Comparison of ENCODE assay signal across 11 cellular contexts in the genomic region with DNA sequence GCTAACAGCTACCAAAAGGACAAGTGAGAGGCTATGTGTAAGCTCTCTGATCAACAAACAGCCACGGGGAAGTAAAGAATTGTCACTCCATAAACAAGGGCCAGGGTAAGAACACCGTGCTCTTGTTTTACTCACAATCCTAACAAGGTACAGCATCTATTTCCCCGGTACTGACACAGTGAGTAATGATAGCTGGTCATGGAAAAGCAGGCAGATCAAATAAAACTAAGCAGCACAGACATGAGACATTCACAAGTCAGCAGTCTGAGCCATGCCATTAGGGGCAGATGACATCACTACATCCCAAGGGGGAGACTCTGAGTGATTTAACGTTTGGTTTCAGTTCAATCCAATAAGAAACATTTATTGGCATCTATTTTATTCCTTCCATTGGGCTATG. TPM values are rescaled to one million over a fixed set of nuclear protein-coding genes. Genes with fewer than 3 reads are reported as not detected.
DNase-seq lines count a peak whose midpoint lies in the region; ATAC-seq lines count a peak whose summit lies in the region.
"Had no signal": no experiment of that assay in that cellular context is flagged by ENCODE, and none has a peak within 500 bp of the region (broad histone marks: within the 10 kb centered on the region; RNA-seq: fewer than 3 reads in every experiment).

No MANE protein-coding gene starts in this region.

- H3K4me1 Mint-ChIP-seq in activated CD4-positive, alpha-beta T cell treated with anti-CD3 and anti-CD28 coated beads for 36 hours, result peaks cover 22% of the 10 kb centered on the region

- POLR2A ChIA-PET in activated CD4-positive, alpha-beta T cell treated with anti-CD3 and anti-CD28 coated beads for 36 hours (lab: Charles Lee), result no interaction called here

- H3K9me3 Mint-ChIP-seq in activated CD4-positive, alpha-beta T cell treated with anti-CD3 and anti-CD28 coated beads for 36 hours (ENCODE audit: low read depth), result no peaks in the 10 kb centered on the region

- peak overlapping the region; percentile 13 for H3K27ac Mint-ChIP-seq in activated CD4-positive, alpha-beta T cell treated with anti-CD3 and anti-CD28 coated beads for 36 hours

- peak; percentile 89 for ATAC-seq in activated CD4-positive, alpha-beta T cell treated with anti-CD3 and anti-CD28 coated beads for 36 hours
- ATAC-seq in GM21515 (IDR thresholded peaks at IDR 0.05; ENCODE audit: unreplicated experiment) (no peak), HG02610 (IDR thresholded peaks at IDR 0.05; ENCODE audit: unreplicated experiment) (no peak)

- peaks cover 6% of the 10 kb centered on the region for H3K36me3 Mint-ChIP-seq in activated CD4-positive, alpha-beta T cell treated with anti-CD3 and anti-CD28 coated beads for 36 hours (ENCODE audit: low read depth)

- no peak overlapping the region for H3K4me3 Mint-ChIP-seq in activated CD4-positive, alpha-beta T cell treated with anti-CD3 and anti-CD28 coated beads for 36 hours

- CTCF ChIA-PET in activated CD4-positive, alpha-beta T cell treated with anti-CD3 and anti-CD28 coated beads for 36 hours (lab: Charles Lee), result no interaction called here

- no peaks in the 10 kb centered on the region for H3K27me3 Mint-ChIP-seq in activated CD4-positive, alpha-beta T cell treated with anti-CD3 and anti-CD28 coated beads for 36 hours
- H3K27me3 Mint-ChIP-seq: B cell had no signal

- intact Hi-C loops in activated CD4-positive, alpha-beta T cell treated with anti-CD3 and anti-CD28 coated beads for 36 hours (cut with DNase I, micrococcal nuclease), result no loop called here

- in situ Hi-C loops in T47D (cut with HindIII; ENCODE audit: low pct_unique_long_range_greater_than_20kb, low sequenced_read_pairs), result no loop called here

- DNase-seq in activated CD4-positive, alpha-beta T cell treated with anti-CD3 and anti-CD28 coated beads for 36 hours, result peak; percentile 37
- DNase-seq in activated CD4-positive, alpha-beta T cell treated with anti-CD3 and anti-CD28 coated beads, Interleukin-2, amount 50 U/mL, for 1 hour, result no peak
- DNase-seq in LHCN-M2 (ENCODE audit: low read depth), result peak; percentile 79
- DNase-seq in T47D (ENCODE audit: low read depth in 1 of 2, low spot score in 1 of 2), result peak; percentile 30 to 39
- DNase-seq in non-pigmented ciliary epithelial cell (ENCODE audit: low read depth), result peak; percentile 22
- no peak for DNase-seq in DMS79 treated with DMSO at 0.1 percent for 48 hours (lab: John Stamatoyannopoulos, UW)
- DNase-seq: activated CD4-positive, alpha-beta T cell treated with anti-CD3 and anti-CD28 coated beads for 1 hour; transverse colon had no signal

RNA-seq across cellular contexts. Expression of gene ARL6IP4, which starts 54.4 kb away (rescaled TPM):
- total RNA-seq in activated CD4-positive, alpha-beta T cell treated with anti-CD3 and anti-CD28 coated beads for 36 hours, result 100 to 1,000 TPM; 141 to 163 TPM
- 238 and 272 TPM in 2 replicates for total RNA-seq in LHCN-M2 (2014; rRNA removed)
- 257 TPM for polyA plus RNA-seq in LHCN-M2 (2012)

RNA-seq across cellular contexts. Expression of gene OGFOD2, which starts 59.8 kb away (rescaled TPM):
- total RNA-seq in activated CD4-positive, alpha-beta T cell treated with anti-CD3 and anti-CD28 coated beads for 36 hours, result 10 to 100 TPM; 20.2 to 30.8 TPM
- 14.8 and 21.4 TPM in 2 replicates for total RNA-seq in LHCN-M2 (2014; rRNA removed)
- polyA plus RNA-seq in LHCN-M2 (2012), result 9.3 TPM

Comparison
In these comparisons a context has a peak if more than half of its experiments do, and no peak if none do; other contexts are left out.
1. DNase-seq: peak in activated CD4-positive, alpha-beta T cell treated with anti-CD3 and anti-CD28 coated beads for 36 hours (single experiment), LHCN-M2 (single experiment), T47D (2 of 2) and non-pigmented ciliary epithelial cell (single experiment); none in activated CD4-positive, alpha-beta T cell treated with anti-CD3 and anti-CD28 coated beads, Interleukin-2, amount 50 U/mL, for 1 hour (single experiment) and DMS79 treated with DMSO at 0.1 percent for 48 hours (single experiment).